ENCODE assay signal across 1 cellular context in the genomic region with DNA sequence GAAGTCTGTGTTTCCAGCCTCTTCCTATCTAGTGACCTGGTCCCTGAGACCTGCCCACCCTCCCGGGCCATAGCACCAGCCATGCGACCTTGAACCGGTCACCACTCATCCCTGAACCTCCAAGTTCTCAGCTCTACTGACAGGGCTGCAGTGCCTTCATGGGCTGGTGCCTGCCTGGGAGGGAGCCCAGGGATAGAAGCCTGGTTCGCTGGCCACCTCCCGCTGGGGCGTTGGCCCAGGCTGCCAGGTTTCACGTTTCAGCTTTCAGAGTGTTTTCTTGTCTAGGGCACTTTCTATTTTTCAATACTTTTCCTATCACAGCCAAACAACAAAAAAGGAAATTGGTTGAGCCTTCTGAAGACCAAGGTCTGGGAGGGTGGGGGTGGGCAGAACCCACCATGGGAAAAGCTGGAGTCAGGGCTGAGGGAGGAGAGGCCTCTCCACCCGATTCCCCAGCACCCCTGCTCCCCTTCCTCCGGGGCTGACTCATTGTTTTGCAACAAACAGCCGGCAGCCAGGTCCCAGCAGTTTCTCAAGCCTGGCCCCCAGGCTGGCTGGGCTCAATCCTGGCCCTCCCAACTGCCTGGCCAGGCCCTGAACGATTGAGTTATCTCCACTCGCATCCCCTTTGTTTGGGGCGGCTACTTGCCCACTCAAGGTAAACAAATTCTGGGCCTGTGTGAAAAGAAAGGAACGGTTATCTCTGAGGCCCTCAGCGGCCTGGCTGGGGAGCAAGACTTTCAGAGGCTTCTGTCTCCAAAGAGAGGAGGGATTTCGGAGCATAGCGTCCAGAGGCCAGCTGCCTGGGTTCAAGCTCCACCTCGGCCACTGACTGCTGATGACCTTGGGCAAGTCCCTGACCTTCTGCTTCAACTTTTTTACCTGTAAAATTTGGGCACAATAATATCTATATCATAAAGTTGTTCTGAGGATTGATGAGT.
TF ChIP-seq lines count a peak whose summit lies in the region.

No MANE protein-coding gene starts in this region.

TF ChIP-seq in K562, 482 proteins besides CTCF, POLR2A, EP300 and RAD21 (continued from another document):
- TF ChIP-seq GMEB1 (CRISPR knock-in tag; IDR thresholded peaks at IDR 0.05): peak; percentile 32; the same call in 1 of the 2 replicates
- peak; percentile 59; the same call in 1 of the 2 replicates for TF ChIP-seq ZNF24 (IDR thresholded peaks at IDR 0.05)
- peak; percentile 82 for TF ChIP-seq MTA1 (IDR thresholded peaks at IDR 0.05; ENCODE audit: borderline replicate concordance)
- TF ChIP-seq HMGN3 (IDR thresholded peaks at IDR 0.05; ENCODE audit: borderline replicate concordance, extremely low read depth, insufficient read length, low read depth, low read length): peak; percentile 88
- TF ChIP-seq ZNF707 (CRISPR knock-in tag; conservative IDR thresholded peaks at IDR 0.05): no peak
- TF ChIP-seq TAF1 (IDR thresholded peaks at IDR 0.05; ENCODE audit: control insufficient read depth, extremely low read depth, insufficient read depth, low read length, severe bottlenecking): peak; percentile 43
- TF ChIP-seq TCF7 (IDR thresholded peaks at IDR 0.05; ENCODE audit: borderline replicate concordance): peak; percentile 66; the same call in 1 of the 2 replicates
- TF ChIP-seq ATF3 (IDR thresholded peaks at IDR 0.05): peak; percentile 94
- TF ChIP-seq ATF3 (CRISPR knock-in tag; conservative IDR thresholded peaks at IDR 0.05): peak; percentile 84; the same call in 1 of the 2 replicates
- TF ChIP-seq GTF2E2 (tag; IDR thresholded peaks at IDR 0.05): 0 out of 2 replicates have a peak, but pooled peaks have one; percentile 35
- TF ChIP-seq GTF3C2 (IDR thresholded peaks at IDR 0.05; ENCODE audit: borderline replicate concordance, extremely low read depth, insufficient read length): no peak
- no peak for TF ChIP-seq GABPB2 (CRISPR knock-in tag; conservative IDR thresholded peaks at IDR 0.05)
- peak; percentile 68 for TF ChIP-seq FOXM1 (IDR thresholded peaks at IDR 0.05; ENCODE audit: low read depth)
- 0 out of 2 replicates have a peak, but pooled peaks have one; percentile 41 for TF ChIP-seq FOXM1 (CRISPR knock-in tag; IDR thresholded peaks at IDR 0.05; ENCODE audit: low read depth)
- no peak for TF ChIP-seq ZNF717 (CRISPR knock-in tag; IDR thresholded peaks at IDR 0.05)
- TF ChIP-seq HDAC2 (IDR thresholded peaks at IDR 0.05): peak; percentile 89; the same call in 1 of the 2 replicates
- peak; percentile 67 for TF ChIP-seq TAF9B (IDR thresholded peaks at IDR 0.05; ENCODE audit: partially characterized antibody)
- no peak for TF ChIP-seq ZNF785 (CRISPR knock-in tag; IDR thresholded peaks at IDR 0.05)
- TF ChIP-seq KDM4B (IDR thresholded peaks at IDR 0.05; ENCODE audit: borderline replicate concordance in 2 of 2, low read depth in 1 of 2): peak in 1 of 2 experiments; percentile 46; a peak in 1 of 4 replicates
- peak; percentile 99 for TF ChIP-seq FOXP1 (CRISPR knock-in tag; IDR thresholded peaks at IDR 0.05)
- peak; percentile 69 for TF ChIP-seq C11orf30 (IDR thresholded peaks at IDR 0.05; ENCODE audit: low read depth)
- TF ChIP-seq FOXP4 (CRISPR knock-in tag; IDR thresholded peaks at IDR 0.05; ENCODE audit: borderline replicate concordance): peak; percentile 90
- TF ChIP-seq ZBTB2 (IDR thresholded peaks at IDR 0.05): peak; percentile 50; the same call in 1 of the 2 replicates
- peak; percentile 54 for TF ChIP-seq BRD9 (IDR thresholded peaks at IDR 0.05; ENCODE audit: low read depth, partially characterized antibody)
- TF ChIP-seq ZNF12 (CRISPR knock-in tag; IDR thresholded peaks at IDR 0.05): no peak
